20 cellular contexts compared by ENCODE assay signal in genomic region chr4:101010987-101011386, GRCh38.
"Had no signal": no experiment of that assay in that cellular context is flagged by ENCODE, and none has a peak within 500 bp of the region (broad histone marks: within the 10 kb centered on the region; RNA-seq: fewer than 3 reads in every experiment).

No MANE protein-coding gene starts in this region.

- H3K79me2 ChIP-seq: hepatocyte had no signal

- H3K27me3 ChIP-seq: hepatocyte, testis, tibial nerve, upper lobe of right lung, vagina had no signal

- H2AFZ ChIP-seq: hepatocyte had no signal

- H3K4me3 Mint-ChIP-seq: naive B cell; stimulated activated naive B cell treated with anti-CD40 and anti-IgM and Interleukin-4, amounts not matched to agents 10 μg/mL and 1 μg/mL and 100 μg/mL, for 72 hours; stimulated activated naive CD8-positive, alpha-beta T cell treated with anti-CD3 and anti-CD28 coated beads, Interleukin-15, amount 100 ng/mL, for 72 hours had no signal

- H3K4me2 ChIP-seq: hepatocyte had no signal

- H3K4me1 ChIP-seq: testis, upper lobe of right lung, vagina had no signal

- H3K9me3 ChIP-seq: spleen, testis, tibial nerve, upper lobe of right lung, vagina had no signal

- H3K9me3 Mint-ChIP-seq: naive B cell; stimulated activated naive B cell treated with anti-CD40 and anti-IgM and Interleukin-4, amounts not matched to agents 10 μg/mL and 1 μg/mL and 100 μg/mL, for 72 hours; stimulated activated naive CD8-positive, alpha-beta T cell treated with anti-CD3 and anti-CD28 coated beads, Interleukin-15, amount 100 ng/mL, for 72 hours had no signal

- DNase-seq: effector CD8-positive, alpha-beta T cell; foreskin melanocyte; head of caudate nucleus; left colon; left ventricle myocardium superior; mesendoderm; naive B cell; posterior cingulate gyrus; spleen; stimulated activated CD4-positive, alpha-beta T cell treated with anti-CD3 and anti-CD28 coated beads, Interleukin-2, amount 100 ng/mL, for 24 hours; stimulated activated CD4-positive, alpha-beta T cell treated with anti-CD3 and anti-CD28 coated beads, Interleukin-4, amount 100 ng/mL, for 4 hours; stimulated activated naive B cell treated with anti-CD40 and anti-IgM and Interleukin-4, amounts not matched to agents 10 μg/mL and 1 μg/mL and 100 μg/mL, for 72 hours; stimulated activated naive CD8-positive, alpha-beta T cell treated with anti-CD3 and anti-CD28 coated beads, Interleukin-15, amount 100 ng/mL, for 72 hours; testis; upper lobe of right lung had no signal

- H3K27me3 Mint-ChIP-seq: naive B cell; stimulated activated naive B cell treated with anti-CD40 and anti-IgM and Interleukin-4, amounts not matched to agents 10 μg/mL and 1 μg/mL and 100 μg/mL, for 72 hours had no signal

- H3K36me3 ChIP-seq: spleen, tibial nerve, upper lobe of right lung, vagina had no signal

- H3K27ac ChIP-seq: coronary artery, hepatocyte, spleen, testis, tibial nerve, upper lobe of right lung, vagina had no signal

- ATAC-seq: left colon; left ventricle myocardium superior; sciatic nerve; stimulated activated naive B cell treated with anti-CD40 and anti-IgM and Interleukin-4, amounts not matched to agents 10 μg/mL and 1 μg/mL and 100 μg/mL, for 72 hours; stimulated activated naive CD8-positive, alpha-beta T cell treated with anti-CD3 and anti-CD28 coated beads, Interleukin-15, amount 100 ng/mL, for 72 hours; upper lobe of right lung had no signal

- H3K27ac Mint-ChIP-seq: naive B cell; stimulated activated naive B cell treated with anti-CD40 and anti-IgM and Interleukin-4, amounts not matched to agents 10 μg/mL and 1 μg/mL and 100 μg/mL, for 72 hours; stimulated activated naive CD8-positive, alpha-beta T cell treated with anti-CD3 and anti-CD28 coated beads, Interleukin-15, amount 100 ng/mL, for 72 hours had no signal

- H3K36me3 Mint-ChIP-seq: naive B cell; stimulated activated naive B cell treated with anti-CD40 and anti-IgM and Interleukin-4, amounts not matched to agents 10 μg/mL and 1 μg/mL and 100 μg/mL, for 72 hours had no signal

- H3K4me3 ChIP-seq: coronary artery, hepatocyte, spleen, testis, tibial nerve, upper lobe of right lung, vagina had no signal
